Comparison of ENCODE assay signal across 15 cellular contexts in genomic region chr6:157891544-157892362, GRCh38.
A peak's percentile ranks its signal among the peaks of the same experiment; 100 is the strongest.
DNase-seq lines count a peak whose midpoint lies in the region; ATAC-seq, FAIRE-seq and TF ChIP-seq lines count a peak whose summit lies in the region.
"Had no signal": no experiment of that assay in that cellular context is flagged by ENCODE, and none has a peak within 500 bp of the region (broad histone marks: within the 10 kb centered on the region; RNA-seq: fewer than 3 reads in every experiment).

No MANE protein-coding gene starts in this region.

- H2AFZ ChIP-seq in astrocyte (ENCODE audit: low read depth, low read length) = no peak overlapping the region
- H2AFZ ChIP-seq: PC-9 had no signal

- H3K27ac Mint-ChIP-seq in T-helper 1 cell treated with Interleukin-12 subunit alpha and Interleukin-12 subunit beta and Interleukin-4 antibody, amounts not matched to agents 30 μg/mL and 1 μg/mL, for 36 hours = peak overlapping the region; percentile 75
- H3K27ac Mint-ChIP-seq in astrocyte (ENCODE audit: unreplicated experiment) (no peak overlapping the region), nephron progenitor cell (peak overlapping the region; percentile 57)

- H3K4me1 ChIP-seq in astrocyte (ENCODE audit: insufficient read depth, low read length) = no peaks in the 10 kb centered on the region
- H3K4me1 ChIP-seq: sigmoid colon had no signal

- no peak overlapping the region for H3K27ac ChIP-seq in astrocyte (ENCODE audit: low read depth, low read length)
- H3K27ac ChIP-seq: KMS-11, PC-9, sigmoid colon had no signal

- CTCF ChIA-PET in HEK293T (lab: Yijun Ruan, JAX) = interaction anchor here (1.2 kb wide), 1 partner anchor 18 kb away, joined by 3 read pairs; no protein-coding TSS in a partner anchor

- H3K27me3 ChIP-seq in astrocyte (ENCODE audit: insufficient read depth, low read length) = no peaks in the 10 kb centered on the region
- H3K27me3 ChIP-seq: sigmoid colon had no signal

- no peak for DNase-seq in T-helper 1 cell
- peak; percentile 92 for DNase-seq in OCI-M1 (lab: John Stamatoyannopoulos, UW)
- peak; percentile 12 for DNase-seq in astrocyte (ENCODE audit: low read depth)
- no peak for DNase-seq in nephron progenitor cell
- DNase-seq in NCI-H446 treated with DMSO at 0.1 percent for 48 hours (lab: John Stamatoyannopoulos, UW) = no peak
- no peak for DNase-seq in HEK293T (ENCODE audit: extremely low spot score)
- DNase-seq: 8988T, cortex of kidney, GOT3, PC-9, sigmoid colon had no signal

- TF ChIP-seq CTCF in astrocyte (IDR thresholded peaks at IDR 0.05; ENCODE audit: insufficient read depth, low read depth, low read length) (no peak), nephron progenitor cell (IDR thresholded peaks at IDR 0.05) (no peak)

- no peak for FAIRE-seq in astrocyte (lab: Jason Lieb, UNC)
- FAIRE-seq: GM18507 had no signal

- peaks cover 14% of the 10 kb centered on the region for H4K20me1 ChIP-seq in astrocyte (ENCODE audit: insufficient read depth, low read length)

- H3K27me3 Mint-ChIP-seq in T-helper 1 cell treated with Interleukin-12 subunit alpha and Interleukin-12 subunit beta and Interleukin-4 antibody, amounts not matched to agents 30 μg/mL and 1 μg/mL, for 36 hours (ENCODE audit: low read depth) = no peaks in the 10 kb centered on the region
- H3K27me3 Mint-ChIP-seq in astrocyte (ENCODE audit: low read depth, unreplicated experiment) = no peaks in the 10 kb centered on the region
- no peaks in the 10 kb centered on the region for H3K27me3 Mint-ChIP-seq in nephron progenitor cell (ENCODE audit: low read depth, poor library complexity)

- no peak overlapping the region for H3K4me3 ChIP-seq in astrocyte (ENCODE audit: insufficient read depth, low read depth, low read length)
- H3K4me3 ChIP-seq: PC-9, sigmoid colon had no signal

- no peaks in the 10 kb centered on the region for H3K79me2 ChIP-seq in astrocyte (ENCODE audit: insufficient read depth, low read length)

- H3K36me3 Mint-ChIP-seq in T-helper 1 cell treated with Interleukin-12 subunit alpha and Interleukin-12 subunit beta and Interleukin-4 antibody, amounts not matched to agents 30 μg/mL and 1 μg/mL, for 36 hours (ENCODE audit: low read depth) = peaks cover 23% of the 10 kb centered on the region
- H3K36me3 Mint-ChIP-seq in astrocyte (ENCODE audit: low read depth, unreplicated experiment) = peaks cover 17% of the 10 kb centered on the region
- peaks cover 55% of the 10 kb centered on the region for H3K36me3 Mint-ChIP-seq in nephron progenitor cell (ENCODE audit: low read depth)

- POLR2A ChIA-PET in HEK293T (lab: Yijun Ruan, JAX) = no interaction called here

- peaks cover 34% of the 10 kb centered on the region for H3K4me1 Mint-ChIP-seq in T-helper 1 cell treated with Interleukin-12 subunit alpha and Interleukin-12 subunit beta and Interleukin-4 antibody, amounts not matched to agents 30 μg/mL and 1 μg/mL, for 36 hours (ENCODE audit: low read depth)
- H3K4me1 Mint-ChIP-seq in astrocyte (ENCODE audit: low read depth, unreplicated experiment) (peaks cover 8% of the 10 kb centered on the region), nephron progenitor cell (peaks cover 15% of the 10 kb centered on the region)

- H3K36me3 ChIP-seq in astrocyte (ENCODE audit: insufficient read depth, low read length) = peaks cover 8% of the 10 kb centered on the region

- H3K9me3 ChIP-seq in astrocyte (ENCODE audit: insufficient read depth, low read depth, low read length) = no peaks in the 10 kb centered on the region
- H3K9me3 ChIP-seq: sigmoid colon had no signal

- no peaks in the 10 kb centered on the region for H3K9me3 Mint-ChIP-seq in T-helper 1 cell treated with Interleukin-12 subunit alpha and Interleukin-12 subunit beta and Interleukin-4 antibody, amounts not matched to agents 30 μg/mL and 1 μg/mL, for 36 hours
- H3K9me3 Mint-ChIP-seq in astrocyte (ENCODE audit: unreplicated experiment) (no peaks in the 10 kb centered on the region), nephron progenitor cell (no peaks in the 10 kb centered on the region)

- peak overlapping the region; percentile 64 for H3K4me3 Mint-ChIP-seq in T-helper 1 cell treated with Interleukin-12 subunit alpha and Interleukin-12 subunit beta and Interleukin-4 antibody, amounts not matched to agents 30 μg/mL and 1 μg/mL, for 36 hours
- no peak overlapping the region for H3K4me3 Mint-ChIP-seq in astrocyte (ENCODE audit: unreplicated experiment)
- no peak overlapping the region for H3K4me3 Mint-ChIP-seq in nephron progenitor cell

- no peak overlapping the region for H3K4me2 ChIP-seq in astrocyte (ENCODE audit: low read length)
- H3K4me2 ChIP-seq: KMS-11, PC-9 had no signal

- no peak overlapping the region for H3K9ac ChIP-seq in astrocyte (ENCODE audit: low read length)
- H3K9ac ChIP-seq: KMS-11 had no signal

- no peak for ATAC-seq in GM18519 (IDR thresholded peaks at IDR 0.05; ENCODE audit: low FRiP score, unreplicated experiment)

TF ChIP-seq in HEK293T, 16 proteins besides CTCF, POLR2A, EP300 and RAD21:
- TF ChIP-seq HDGF (IDR thresholded peaks at IDR 0.05; ENCODE audit: borderline replicate concordance) (no peak), LEF1 (IDR thresholded peaks at IDR 0.05; ENCODE audit: borderline replicate concordance) (no peak), ELF4 (IDR thresholded peaks at IDR 0.05) (no peak), ARNT (IDR thresholded peaks at IDR 0.05) (no peak), FOXK2 (IDR thresholded peaks at IDR 0.05) (no peak), SP1 (IDR thresholded peaks at IDR 0.05) (no peak), FOXM1 (IDR thresholded peaks at IDR 0.05; ENCODE audit: borderline replicate concordance) (no peak), FOXA1 (IDR thresholded peaks at IDR 0.05) (no peak), BHLHE40 (IDR thresholded peaks at IDR 0.05; ENCODE audit: borderline replicate concordance) (no peak), TARDBP (IDR thresholded peaks at IDR 0.05) (no peak), NFRKB (IDR thresholded peaks at IDR 0.05) (no peak), SUZ12 (IDR thresholded peaks at IDR 0.05) (no peak), CTBP1 (IDR thresholded peaks at IDR 0.05; ENCODE audit: borderline replicate concordance) (no peak), L3MBTL2 (conservative IDR thresholded peaks at IDR 0.05) (no peak), ZNF384 (IDR thresholded peaks at IDR 0.05) (no peak)
- TF ChIP-seq, protein P1, sequence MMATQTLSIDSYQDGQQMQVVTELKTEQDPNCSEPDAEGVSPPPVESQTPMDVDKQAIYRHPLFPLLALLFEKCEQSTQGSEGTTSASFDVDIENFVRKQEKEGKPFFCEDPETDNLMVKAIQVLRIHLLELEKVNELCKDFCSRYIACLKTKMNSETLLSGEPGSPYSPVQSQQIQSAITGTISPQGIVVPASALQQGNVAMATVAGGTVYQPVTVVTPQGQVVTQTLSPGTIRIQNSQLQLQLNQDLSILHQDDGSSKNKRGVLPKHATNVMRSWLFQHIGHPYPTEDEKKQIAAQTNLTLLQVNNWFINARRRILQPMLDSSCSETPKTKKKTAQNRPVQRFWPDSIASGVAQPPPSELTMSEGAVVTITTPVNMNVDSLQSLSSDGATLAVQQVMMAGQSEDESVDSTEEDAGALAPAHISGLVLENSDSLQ (IDR thresholded peaks at IDR 0.05) = no peak

Comparison
In these comparisons a context has a peak if more than half of its experiments do, and no peak if none do; other contexts are left out.
1. DNase-seq: peak in OCI-M1 (single experiment) and astrocyte (single experiment); none in T-helper 1 cell (0 of 5), nephron progenitor cell (single experiment), NCI-H446 treated with DMSO at 0.1 percent for 48 hours (single experiment) and HEK293T (single experiment).